ENCODE assay signal across 9 cellular contexts in the genomic region with DNA sequence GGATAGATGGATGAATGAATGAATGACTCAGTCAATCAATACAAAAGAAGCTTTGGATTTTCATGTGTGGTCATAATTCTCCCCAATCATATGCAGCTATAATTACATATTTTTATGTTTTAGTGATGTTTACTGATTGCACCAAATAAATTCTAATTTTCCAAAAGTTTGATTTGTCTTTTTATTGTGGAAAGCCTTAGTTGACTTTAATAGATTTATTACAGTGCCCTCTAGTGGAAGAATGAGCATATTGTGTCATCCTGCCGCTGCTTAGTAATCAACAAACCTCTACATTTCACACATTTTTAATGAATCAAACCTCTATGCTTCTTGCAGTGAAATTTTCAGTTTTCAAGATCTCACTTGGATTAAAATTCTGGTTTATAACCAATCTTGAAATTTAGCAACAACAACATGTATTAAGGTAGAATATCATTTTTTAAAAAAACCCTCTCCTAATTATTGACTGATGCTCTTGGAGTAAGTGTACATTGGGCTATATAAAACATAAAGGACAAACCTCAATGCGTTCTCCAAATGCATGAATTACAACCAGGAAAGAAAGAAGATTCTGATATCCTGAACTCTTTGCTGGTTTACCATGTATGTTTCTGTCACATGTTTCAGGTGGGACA. TPM values are rescaled to one million over a fixed set of nuclear protein-coding genes. Genes with fewer than 3 reads are reported as not detected.
DNase-seq lines count a peak whose midpoint lies in the region; ATAC-seq, FAIRE-seq and TF ChIP-seq lines count a peak whose summit lies in the region.
"Had no signal": no experiment of that assay in that cellular context is flagged by ENCODE, and none has a peak within 500 bp of the region (broad histone marks: within the 10 kb centered on the region; RNA-seq: fewer than 3 reads in every experiment).

No MANE protein-coding gene starts in this region.

- no peaks in the 10 kb centered on the region for H3K9me3 Mint-ChIP-seq in Caco-2 (ENCODE audit: unreplicated experiment)

- peak; percentile 61; the same call in 1 of the 3 replicates for ATAC-seq in RWPE2 (ENCODE audit: low read depth)
- no peak for ATAC-seq in GM18867 (IDR thresholded peaks at IDR 0.05; ENCODE audit: unreplicated experiment)
- no peak for ATAC-seq in HG03460 (IDR thresholded peaks at IDR 0.05; ENCODE audit: unreplicated experiment)

- CTCF ChIA-PET in Caco-2 (lab: Charles Lee), result no interaction called here

- no peaks in the 10 kb centered on the region for H3K9me3 ChIP-seq in Caco-2
- H3K9me3 ChIP-seq in RWPE2 (ENCODE audit: severe bottlenecking), result no peaks in the 10 kb centered on the region

- intact Hi-C loops in Caco-2 (cut with micrococcal nuclease; ENCODE audit: unreplicated experiment), result loop anchor here (1.0 to 2.0 kb wide), 2 partner anchors 19 to 46 kb away; no protein-coding TSS in a partner anchor

- H3K4me1 ChIP-seq in Caco-2 (no peaks in the 10 kb centered on the region), RWPE2 (ENCODE audit: insufficient read depth, poor library complexity, severe bottlenecking) (no peaks in the 10 kb centered on the region)

- no TSS peak for BruUV-seq in Caco-2 (replicated peaks; lab: Mats Ljungman, UMichigan)

- H3K4me3 ChIP-seq in Caco-2 (ENCODE audit: low read depth, low read length), result no peak overlapping the region
- H3K4me3 ChIP-seq in RWPE2 (ENCODE audit: severe bottlenecking), result no peak overlapping the region
- H3K4me3 ChIP-seq: lung had no signal

- DNase-seq in Caco-2 (no peak), H54 (ENCODE audit: insufficient read length, low spot score) (no peak), RWPE2 (ENCODE audit: low spot score) (no peak), hepatic stellate cell (ENCODE audit: low spot score) (peak; percentile 9), NCI-H146 treated with DMSO at 0.1 percent for 48 hours (lab: John Stamatoyannopoulos, UW; ENCODE audit: unreplicated experiment) (no peak)
- no peak for DNase-seq in activated effector memory CD4-positive, alpha-beta T cell treated with anti-CD3 and anti-CD28 coated beads, Interleukin-2, amount 50 U/mL, for 16 hours

- no peaks in the 10 kb centered on the region for H3K36me3 Mint-ChIP-seq in Caco-2 (ENCODE audit: insufficient read depth, unreplicated experiment)

- TF ChIP-seq CTCF in Caco-2 (IDR thresholded peaks at IDR 0.05; ENCODE audit: insufficient read depth in 1 of 2, low read depth in 1 of 2, low read length in 1 of 2, severe bottlenecking in 1 of 2, unreplicated experiment in 1 of 2) (peak; percentile 48 to 56), RWPE2 (IDR thresholded peaks at IDR 0.05; ENCODE audit: poor library complexity, severe bottlenecking) (peak; percentile 87)

- no peak for TF ChIP-seq POLR2A in H54 (IDR thresholded peaks at IDR 0.05; ENCODE audit: low read depth, low read length)

- no peak overlapping the region for H3K27ac Mint-ChIP-seq in Caco-2 (ENCODE audit: unreplicated experiment)

- no peak overlapping the region for H3K27ac ChIP-seq in RWPE2 (ENCODE audit: poor library complexity, severe bottlenecking)

- no peaks in the 10 kb centered on the region for H3K36me3 ChIP-seq in Caco-2 (ENCODE audit: control insufficient read depth, insufficient read depth, low read length)
- no peaks in the 10 kb centered on the region for H3K36me3 ChIP-seq in RWPE2 (ENCODE audit: low read depth)

- H3K27me3 ChIP-seq in Caco-2 (replicated peaks; ENCODE audit: control insufficient read depth, insufficient read depth, low read length) (no peaks in the 10 kb centered on the region), RWPE2 (ENCODE audit: insufficient read depth, poor library complexity, severe bottlenecking) (peaks cover 4% of the 10 kb centered on the region)

- H3K4me3 Mint-ChIP-seq in Caco-2 (ENCODE audit: unreplicated experiment), result no peak overlapping the region

- POLR2A ChIA-PET in Caco-2 (lab: Charles Lee), result no interaction called here

- FAIRE-seq in H54 (lab: Jason Lieb, UNC), result peak; percentile 33

- H3K27me3 Mint-ChIP-seq in Caco-2 (ENCODE audit: insufficient read depth, unreplicated experiment), result peaks cover 6% of the 10 kb centered on the region

- H3K4me1 Mint-ChIP-seq in Caco-2 (ENCODE audit: low read depth, unreplicated experiment), result no peaks in the 10 kb centered on the region

RNA-seq across cellular contexts. Expression of a gene that starts 55.6 kb away (rescaled TPM):
- not detected in 2 replicates for total RNA-seq in Caco-2 (2022)
